9 cellular contexts compared by ENCODE assay signal in genomic region chr17:68513932-68514331, GRCh38. TPM values are rescaled to one million over a fixed set of nuclear protein-coding genes. Genes with fewer than 3 reads are reported as not detected.
DNase-seq lines count a peak whose midpoint lies in the region; ATAC-seq and TF ChIP-seq lines count a peak whose summit lies in the region.
"Had no signal": no experiment of that assay in that cellular context is flagged by ENCODE, and none has a peak within 500 bp of the region (broad histone marks: within the 10 kb centered on the region; RNA-seq: fewer than 3 reads in every experiment).

No MANE protein-coding gene starts in this region.

- H3K4me2 ChIP-seq in SK-N-SH: peak overlapping the region; percentile 96

- H3K36me3 ChIP-seq in SK-N-SH (replicated peaks in 1 of 2; ENCODE audit: control insufficient read depth in 1 of 2, insufficient read depth in 2 of 2, low read length in 1 of 2): peaks cover 38 to 39% of the 10 kb centered on the region in 2 experiments
- H3K36me3 ChIP-seq in iPS-20b (ENCODE audit: insufficient read depth, low read depth, low read length): peaks cover 42% of the 10 kb centered on the region
- H3K36me3 ChIP-seq in stomach smooth muscle (ENCODE audit: control insufficient read depth in 2 of 2, insufficient read depth in 2 of 2, low read length in 2 of 2): peaks cover 8 to 10% of the 10 kb centered on the region in 2 donors

- H3K4me1 Mint-ChIP-seq in activated T-helper 17 cell treated with anti-CD3 and anti-CD28 coated beads, Interleukin-2, amount 50 U/mL, for 72 hours: peaks cover 47% of the 10 kb centered on the region

- no peaks in the 10 kb centered on the region for H3K9me3 Mint-ChIP-seq in activated T-helper 17 cell treated with anti-CD3 and anti-CD28 coated beads, Interleukin-2, amount 50 U/mL, for 72 hours

- 18% methylated on average over 3 of the region's 3 CpGs for WGBS in SK-N-SH (ENCODE audit: low lambda C conversion rate)

- TF ChIP-seq RAD21 in SK-N-SH (IDR thresholded peaks at IDR 0.05; ENCODE audit: low read length): no peak

- peaks cover 70% of the 10 kb centered on the region for H3K36me3 Mint-ChIP-seq in activated T-helper 17 cell treated with anti-CD3 and anti-CD28 coated beads, Interleukin-2, amount 50 U/mL, for 72 hours (ENCODE audit: low read depth)

- peak overlapping the region; percentile 78 to 98 for H3K4me3 ChIP-seq in SK-N-SH (ENCODE audit: low read depth in 2 of 2, low read length in 1 of 2)
- H3K4me3 ChIP-seq in iPS-20b (ENCODE audit: low read length): peak overlapping the region; percentile 87
- H3K4me3 ChIP-seq in stomach smooth muscle (ENCODE audit: low read length in 2 of 2): peak overlapping the region; percentile 98

- H3K9me2 ChIP-seq in SK-N-SH: no peaks in the 10 kb centered on the region

- H3K9me3 ChIP-seq in SK-N-SH: no peaks in the 10 kb centered on the region
- peaks cover 16% of the 10 kb centered on the region for H3K9me3 ChIP-seq in iPS-20b (ENCODE audit: insufficient read depth, low read depth, low read length)
- H3K9me3 ChIP-seq in stomach smooth muscle (ENCODE audit: control insufficient read depth in 2 of 2, low read length in 2 of 2): no peaks in the 10 kb centered on the region

- H3K9ac ChIP-seq in SK-N-SH: peak overlapping the region; percentile 92
- H3K9ac ChIP-seq in iPS-20b (ENCODE audit: low read depth, low read length): peak overlapping the region; percentile 87; the same call in 1 of the 2 replicates
- peak overlapping the region; percentile 96 to 97 for H3K9ac ChIP-seq in stomach smooth muscle (ENCODE audit: low read length in 2 of 2)

- H3K79me2 ChIP-seq in SK-N-SH (ENCODE audit: insufficient read depth): peaks cover 67% of the 10 kb centered on the region

- H3K27ac ChIP-seq in SK-N-SH (ENCODE audit: low read depth in 2 of 2, low read length in 1 of 2): peak overlapping the region in 1 of 2 experiments; percentile 98; a peak in 1 of 4 replicates
- no peak overlapping the region for H3K27ac ChIP-seq in iPS-20b (ENCODE audit: low read length)
- no peak overlapping the region for H3K27ac ChIP-seq in stomach smooth muscle (ENCODE audit: low read length)

- H3K4me3 Mint-ChIP-seq in activated T-helper 17 cell treated with anti-CD3 and anti-CD28 coated beads, Interleukin-2, amount 50 U/mL, for 72 hours: peak overlapping the region; percentile 98

- no peak overlapping the region for H2AFZ ChIP-seq in SK-N-SH (ENCODE audit: low read depth)

- POLR2A ChIA-PET in SK-N-SH (lab: Yijun Ruan, JAX): no interaction called here

- peaks cover 17 to 27% of the 10 kb centered on the region in 2 experiments; a peak in 2 of 4 replicates for H3K4me1 ChIP-seq in SK-N-SH (ENCODE audit: control insufficient read depth in 1 of 2, insufficient read depth in 2 of 2, low read depth in 1 of 2, low read length in 1 of 2)
- peaks cover 3% of the 10 kb centered on the region; the same call in 1 of the 2 replicates for H3K4me1 ChIP-seq in iPS-20b (ENCODE audit: insufficient read depth, low read length)
- H3K4me1 ChIP-seq in stomach smooth muscle (ENCODE audit: control insufficient read depth, insufficient read depth, low read length): peaks cover 4% of the 10 kb centered on the region

- no peaks in the 10 kb centered on the region for H3K27me3 Mint-ChIP-seq in activated T-helper 17 cell treated with anti-CD3 and anti-CD28 coated beads, Interleukin-2, amount 50 U/mL, for 72 hours

- H3K27me3 ChIP-seq in SK-N-SH (ENCODE audit: insufficient read depth) (no peaks in the 10 kb centered on the region), iPS-20b (ENCODE audit: insufficient read depth, low read length) (no peaks in the 10 kb centered on the region), stomach smooth muscle (ENCODE audit: control insufficient read depth in 1 of 2, insufficient read depth in 2 of 2, low read length in 2 of 2) (no peaks in the 10 kb centered on the region)

- H3K27ac Mint-ChIP-seq in activated T-helper 17 cell treated with anti-CD3 and anti-CD28 coated beads, Interleukin-2, amount 50 U/mL, for 72 hours: peak overlapping the region; percentile 99

- peaks cover 10% of the 10 kb centered on the region for H3F3A ChIP-seq in SK-N-SH (replicated peaks; ENCODE audit: insufficient read depth)

- H4K20me1 ChIP-seq in SK-N-SH (ENCODE audit: insufficient read depth): peaks cover 48% of the 10 kb centered on the region

- no peak for TF ChIP-seq CTCF in SK-N-SH (IDR thresholded peaks at IDR 0.05)

- no peak for DNase-seq in SK-N-SH
- no peak for DNase-seq in hippocampal formation (lab: John Stamatoyannopoulos, UW)
- DNase-seq in globus pallidus (ENCODE audit: low spot score): no peak
- DNase-seq: stimulated activated CD4-positive, alpha-beta T cell treated with anti-CD3 and anti-CD28 coated beads, Interleukin-15, amount 100 ng/mL, for 24 hours had no signal

- CTCF ChIA-PET in SK-N-SH (lab: Yijun Ruan, JAX): interaction anchor here (0.8 kb wide), 1 partner anchor 115 kb away, joined by 3 read pairs; no protein-coding TSS in a partner anchor

- TF ChIP-seq EP300 in SK-N-SH (IDR thresholded peaks at IDR 0.05; ENCODE audit: borderline replicate concordance in 1 of 2, low read depth in 1 of 2, low read length in 1 of 2): no peak

- ATAC-seq in SK-N-SH treated with all-trans-retinoic acid at 6 μM for 48 hours (no peak), GM21576 (IDR thresholded peaks at IDR 0.05; ENCODE audit: unreplicated experiment) (no peak)
- no peak for ATAC-seq in activated T-helper 17 cell treated with anti-CD3 and anti-CD28 coated beads, Interleukin-2, amount 50 U/mL, for 72 hours (replicated peaks)

TF ChIP-seq in SK-N-SH, 30 proteins besides CTCF, POLR2A, EP300 and RAD21 (continues in another document):
- no peak for TF ChIP-seq FOXJ3 (CRISPR knock-in tag; IDR thresholded peaks at IDR 0.05)
- TF ChIP-seq RCOR1 (IDR thresholded peaks at IDR 0.05; ENCODE audit: low read length): no peak
- TF ChIP-seq RXRA (IDR thresholded peaks at IDR 0.05; ENCODE audit: borderline replicate concordance, low read depth): no peak
- no peak for TF ChIP-seq GATA2 (CRISPR knock-in tag; IDR thresholded peaks at IDR 0.05)
- TF ChIP-seq ZBTB33 (IDR thresholded peaks at IDR 0.05; ENCODE audit: borderline replicate concordance, low read depth): no peak

TF ChIP-seq in SK-N-SH treated with all-trans-retinoic acid at 6 μM for 48 hours, 23 proteins besides CTCF, POLR2A, EP300 and RAD21 (continues in another document):
- TF ChIP-seq OSR1 (CRISPR knock-in tag; IDR thresholded peaks at IDR 0.05): no peak
- no peak for TF ChIP-seq CREB5 (CRISPR knock-in tag; IDR thresholded peaks at IDR 0.05; ENCODE audit: low read depth)
- TF ChIP-seq ZNF70 (CRISPR knock-in tag; IDR thresholded peaks at IDR 0.05): no peak
- TF ChIP-seq TSHZ2 (CRISPR knock-in tag; IDR thresholded peaks at IDR 0.05): no peak
- TF ChIP-seq ZNF565 (CRISPR knock-in tag; conservative IDR thresholded peaks at IDR 0.05; ENCODE audit: low read depth): no peak
- TF ChIP-seq TOX (CRISPR knock-in tag; IDR thresholded peaks at IDR 0.05; ENCODE audit: borderline replicate concordance): no peak
- TF ChIP-seq PPARA (CRISPR knock-in tag; IDR thresholded peaks at IDR 0.05; ENCODE audit: borderline replicate concordance): no peak
- TF ChIP-seq GLIS3 (CRISPR knock-in tag; IDR thresholded peaks at IDR 0.05): no peak
- TF ChIP-seq ZFP30 (CRISPR knock-in tag; IDR thresholded peaks at IDR 0.05): no peak
- TF ChIP-seq ZNF8 (CRISPR knock-in tag; IDR thresholded peaks at IDR 0.05): no peak
- TF ChIP-seq ARNTL (CRISPR knock-in tag; IDR thresholded peaks at IDR 0.05; ENCODE audit: borderline replicate concordance, low read depth): no peak
- no peak for TF ChIP-seq SNAI2 (CRISPR knock-in tag; IDR thresholded peaks at IDR 0.05)

RNA-seq across cellular contexts. Expression of gene PRKAR1A, which starts 1.7 kb away (rescaled TPM):
- polyA plus RNA-seq in SK-N-SH (2012; rRNA removed): 195 and 224 TPM in 2 replicates
- polyA plus RNA-seq in SK-N-SH (2012; cell fraction: cytosol; rRNA removed): 189 and 197 TPM in 2 replicates
- 116 and 207 TPM in 2 replicates for polyA plus RNA-seq in SK-N-SH (2012; cell fraction: nucleus; rRNA removed)
- 100 to 1,000 TPM; 175 to 186 TPM for total RNA-seq in activated T-helper 17 cell treated with anti-CD3 and anti-CD28 coated beads, Interleukin-2, amount 50 U/mL, for 72 hours

RNA-seq across cellular contexts. Expression of gene WIPI1, which starts 56.6 kb away (rescaled TPM):
- polyA plus RNA-seq in SK-N-SH (2012; rRNA removed): 52.7 and 65.2 TPM in 2 replicates
- polyA plus RNA-seq in SK-N-SH (2012; cell fraction: cytosol; rRNA removed): 49.1 and 55.1 TPM in 2 replicates
- polyA plus RNA-seq in SK-N-SH (2012; cell fraction: nucleus; rRNA removed): 35.4 and 62.8 TPM in 2 replicates
- total RNA-seq in activated T-helper 17 cell treated with anti-CD3 and anti-CD28 coated beads, Interleukin-2, amount 50 U/mL, for 72 hours: 10 to 100 TPM in 1 of 2 donors, 1 to 10 TPM in 1; 8.6 to 25.6 TPM
